22 cellular contexts compared by ENCODE assay signal in genomic region chr12:59887204-59887603, GRCh38.
DNase-seq lines count a peak whose midpoint lies in the region.
"Had no signal": no experiment of that assay in that cellular context is flagged by ENCODE, and none has a peak within 500 bp of the region (broad histone marks: within the 10 kb centered on the region; RNA-seq: fewer than 3 reads in every experiment).

No MANE protein-coding gene starts in this region.

- peak; percentile 0 for DNase-seq in NOMO-1 treated with DMSO at 0.1 percent for 48 hours (lab: John Stamatoyannopoulos, UW; ENCODE audit: unreplicated experiment)
- no peak for DNase-seq in NOMO-1 treated with dmso at 0.1 percent for 144 hours (lab: John Stamatoyannopoulos, UW; ENCODE audit: unreplicated experiment)
- DNase-seq: 8988T; ACHN; AML-193; BE2C; C1 segment of cervical spinal cord; Caco-2; Calu3; CD4-positive, alpha-beta memory T cell; CD4-positive, alpha-beta T cell; CD4-positive, CD25-positive, alpha-beta regulatory T cell; CD8-positive, alpha-beta memory T cell; CD8-positive, alpha-beta T cell; COR-L47; DMS 273 treated with DMSO at 0.1 percent for 48 hours; DMS153; DMS53; DMS79; DMS79 treated with DMSO at 0.1 percent for 48 hours; DND-41; EL had no signal
